ENCODE assay signal across 9 cellular contexts in the genomic region with DNA sequence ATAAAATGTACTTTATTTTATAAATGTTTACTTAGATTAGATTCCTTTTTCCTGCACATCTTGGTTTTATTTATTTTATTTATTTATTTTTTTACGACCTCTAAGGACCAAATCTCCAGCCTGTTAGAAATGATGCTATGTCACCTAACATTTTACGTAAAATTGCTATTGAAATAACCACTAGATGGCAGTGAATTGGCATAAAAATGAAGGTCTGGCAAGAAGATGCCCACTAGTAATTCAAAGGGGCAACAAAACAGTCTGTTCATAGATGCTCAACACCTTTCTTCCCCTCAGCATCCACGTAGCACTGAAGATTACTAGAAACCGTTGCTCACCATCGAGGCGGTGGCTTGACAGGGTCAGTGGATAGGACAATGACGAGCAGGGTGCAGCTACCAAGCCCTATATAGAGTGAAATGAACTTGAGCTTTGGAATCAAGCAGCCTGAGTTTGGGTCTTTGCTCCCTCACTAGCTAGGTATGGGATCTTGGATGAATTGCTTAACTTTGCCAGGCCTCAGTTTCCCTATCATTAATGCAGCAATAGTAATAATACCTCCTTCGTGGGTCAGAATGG.
DNase-seq lines count a peak whose midpoint lies in the region; ATAC-seq and TF ChIP-seq lines count a peak whose summit lies in the region.
"Had no signal": no experiment of that assay in that cellular context is flagged by ENCODE, and none has a peak within 500 bp of the region (broad histone marks: within the 10 kb centered on the region; RNA-seq: fewer than 3 reads in every experiment).

No MANE protein-coding gene starts in this region.

- no peaks in the 10 kb centered on the region for H4K20me1 ChIP-seq in mammary epithelial cell (ENCODE audit: insufficient read depth, low read length)

- BruUV-seq in mammary epithelial cell (replicated peaks; lab: Mats Ljungman, UMichigan) = no TSS peak

- dilution Hi-C loops in mammary epithelial cell (cut with HindIII; ENCODE audit: low sequenced_read_pairs) = no loop called here

- no peaks in the 10 kb centered on the region for H3K79me2 ChIP-seq in mammary epithelial cell (ENCODE audit: insufficient read depth, low read length)

- no peak overlapping the region for H3K4me2 ChIP-seq in mammary epithelial cell (ENCODE audit: insufficient read depth, low read depth, low read length)

- 28% methylated on average over 6 of the region's 8 CpGs for WGBS in mammary epithelial cell (ENCODE audit: low coverage, missing lambda C conversion rate)

- H3K27me3 ChIP-seq in mammary epithelial cell (ENCODE audit: insufficient read depth, low read length) = no peaks in the 10 kb centered on the region
- no peaks in the 10 kb centered on the region for H3K27me3 ChIP-seq in lower lobe of right lung (ENCODE audit: low read depth)

- TF ChIP-seq CTCF in mammary epithelial cell (conservative IDR thresholded peaks at IDR 0.05 in 1 of 2, IDR thresholded peaks at IDR 0.05 in 1 of 2; ENCODE audit: extremely low read depth in 1 of 2, insufficient read depth in 1 of 2, low read depth in 1 of 2, low read length in 2 of 2) (peak; percentile 42 to 60), lower lobe of right lung (IDR thresholded peaks at IDR 0.05) (peak; percentile 49)

- intact Hi-C loops in mammary epithelial cell (cut with micrococcal nuclease) (loop anchor here (1.0 to 2.0 kb wide), 5 partner anchors 185 to 675 kb away; a partner anchor contains a TSS), lower lobe of right lung (cut with DNase I) (loop anchor here (5.0 kb wide), 1 partner anchor 344 kb away; no protein-coding TSS in a partner anchor)

- ATAC-seq in lower lobe of right lung (peak in 1 of 2 donors; percentile 24), HG02970 (IDR thresholded peaks at IDR 0.05; ENCODE audit: low FRiP score, unreplicated experiment) (no peak), HG02840 (IDR thresholded peaks at IDR 0.05; ENCODE audit: low FRiP score, unreplicated experiment) (no peak)
- ATAC-seq in activated CD4-positive, CD25-positive, alpha-beta regulatory T cell treated with anti-CD3 and anti-CD28 coated beads, Interleukin-2, amount 50 U/mL, for 24 hours = no peak

- CTCF ChIA-PET in mammary epithelial cell (lab: Charles Lee; ENCODE audit: low non-redundant PET) = interaction anchor here (0.5 to 0.6 kb wide), 2 partner anchors 260 to 343 kb away, joined by 3 read pairs; no protein-coding TSS in a partner anchor

- H3K9ac ChIP-seq in mammary epithelial cell (ENCODE audit: insufficient read depth, low read length) = no peak overlapping the region

- H3K4me1 ChIP-seq in mammary epithelial cell (ENCODE audit: insufficient read depth, low read length) (no peaks in the 10 kb centered on the region), lower lobe of right lung (no peaks in the 10 kb centered on the region)

- no peak overlapping the region for H2AFZ ChIP-seq in mammary epithelial cell (ENCODE audit: low read depth, low read length)

- DNase-seq in NCI-H2171 treated with DMSO at 0.1 percent for 48 hours (lab: John Stamatoyannopoulos, UW) (peak; percentile 73), NCI-H2171 (lab: John Stamatoyannopoulos, UW) (no peak), NCI-H2196 (lab: John Stamatoyannopoulos, UW; ENCODE audit: unreplicated experiment) (peak; percentile 33), mammary epithelial cell (peak; percentile 27), lower lobe of right lung (no peak)
- DNase-seq: activated B cell treated with CpG ODN at 0.5 μM for 24 hours had no signal

- no peaks in the 10 kb centered on the region for H3K9me3 ChIP-seq in mammary epithelial cell (replicated peaks; ENCODE audit: insufficient read depth, low read length)
- H3K9me3 ChIP-seq in lower lobe of right lung = no peaks in the 10 kb centered on the region

- H3K4me3 ChIP-seq in mammary epithelial cell (replicated peaks in 1 of 3; ENCODE audit: insufficient read depth in 1 of 3, low read depth in 2 of 3, low read length in 3 of 3) = no peak overlapping the region
- H3K4me3 ChIP-seq in lower lobe of right lung = no peak overlapping the region

- H3K27ac ChIP-seq in mammary epithelial cell (ENCODE audit: insufficient read depth, low read depth, low read length) (no peak overlapping the region), lower lobe of right lung (no peak overlapping the region)

- in situ Hi-C loops in mammary epithelial cell (cut with MboI; ENCODE audit: low sequenced_read_pairs in 2 of 2) = loop anchor here (10.0 to 25.0 kb wide), 2 partner anchors 341 to 644 kb away; no protein-coding TSS in a partner anchor

- H3K36me3 ChIP-seq in mammary epithelial cell (ENCODE audit: insufficient read depth, low read length) (no peaks in the 10 kb centered on the region), lower lobe of right lung (no peaks in the 10 kb centered on the region)

Comparison
In these comparisons a context has a peak if more than half of its experiments do, and no peak if none do; other contexts are left out.
1. DNase-seq: peak in NCI-H2171 treated with DMSO at 0.1 percent for 48 hours (single experiment), NCI-H2196 (single experiment) and mammary epithelial cell (single experiment); none in NCI-H2171 (single experiment) and lower lobe of right lung (single experiment).